Comparison of ENCODE assay signal across 1 cellular context in the genomic region with DNA sequence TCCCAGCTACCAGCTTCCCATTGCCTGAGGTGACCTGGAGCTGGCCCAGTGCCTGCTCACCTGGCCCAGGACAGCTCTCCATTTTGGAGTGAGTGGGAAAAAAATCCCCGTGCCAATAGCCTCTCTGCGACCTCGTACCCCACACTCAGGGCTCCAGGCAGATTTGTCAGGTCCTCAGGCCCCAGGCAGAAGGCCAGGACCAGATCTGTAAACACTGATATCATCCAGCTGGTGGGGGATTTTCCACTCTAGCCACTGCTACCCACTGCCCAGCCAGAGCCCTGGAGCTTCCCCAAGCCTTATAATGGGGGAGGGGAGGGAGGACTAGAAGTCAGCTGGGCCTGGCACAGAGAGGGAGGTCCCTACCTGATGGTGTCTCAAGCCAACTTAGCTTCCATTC.
TF ChIP-seq lines count a peak whose summit lies in the region.

No MANE protein-coding gene starts in this region.

TF ChIP-seq in HepG2, 621 proteins besides CTCF, POLR2A, EP300 and RAD21 (continued from another document):
- TF ChIP-seq ZNF383 (CRISPR knock-in tag; IDR thresholded peaks at IDR 0.05; ENCODE audit: borderline replicate concordance) (no peak), ZMAT3 (CRISPR knock-in tag; conservative IDR thresholded peaks at IDR 0.05) (0 out of 2 replicates have a peak, but pooled peaks have one; percentile 31), SRY (CRISPR knock-in tag; IDR thresholded peaks at IDR 0.05) (no peak), ONECUT2 (CRISPR knock-in tag; IDR thresholded peaks at IDR 0.05) (no peak), SAP130 (CRISPR knock-in tag; IDR thresholded peaks at IDR 0.05; ENCODE audit: low read depth) (no peak), ZNF605 (CRISPR knock-in tag; IDR thresholded peaks at IDR 0.05) (0 out of 2 replicates have a peak, but pooled peaks have one; percentile 9), ZNF615 (CRISPR knock-in tag; IDR thresholded peaks at IDR 0.05; ENCODE audit: borderline replicate concordance) (no peak; the same call in 1 of the 2 replicates), HNRNPL (IDR thresholded peaks at IDR 0.05; ENCODE audit: low read depth, low read length) (0 out of 2 replicates have a peak, but pooled peaks have one; percentile 72), FOXO1 (CRISPR knock-in tag; IDR thresholded peaks at IDR 0.05) (peak; percentile 48; the same call in 1 of the 2 replicates), FOXA3 (CRISPR knock-in tag; IDR thresholded peaks at IDR 0.05) (peak; percentile 17; the same call in 1 of the 2 replicates), THAP11 (CRISPR knock-in tag; IDR thresholded peaks at IDR 0.05) (no peak), RXRB (CRISPR knock-in tag; IDR thresholded peaks at IDR 0.05; ENCODE audit: borderline replicate concordance) (peak; percentile 14; the same call in 1 of the 2 replicates), ZNF331 (CRISPR knock-in tag; IDR thresholded peaks at IDR 0.05) (peak; percentile 28; the same call in 1 of the 2 replicates), SOX13 (IDR thresholded peaks at IDR 0.05) (no peak), SOX13 (CRISPR knock-in tag; conservative IDR thresholded peaks at IDR 0.05 in 1 of 2, IDR thresholded peaks at IDR 0.05 in 1 of 2) (peak in 1 of 2 experiments; percentile 46; a peak in 1 of 4 replicates), PHF8 (CRISPR knock-in tag; IDR thresholded peaks at IDR 0.05) (peak; percentile 19; the same call in 1 of the 2 replicates), ZNF777 (CRISPR knock-in tag; IDR thresholded peaks at IDR 0.05) (0 out of 2 replicates have a peak, but pooled peaks have one; percentile 31), FOXA1 (IDR thresholded peaks at IDR 0.05) (no peak), FOXA1 (CRISPR knock-in tag; IDR thresholded peaks at IDR 0.05) (peak; percentile 80), MAF1 (CRISPR knock-in tag; IDR thresholded peaks at IDR 0.05; ENCODE audit: borderline replicate concordance) (peak; percentile 64; the same call in 1 of the 2 replicates), KAT8 (CRISPR knock-in tag; IDR thresholded peaks at IDR 0.05) (0 out of 2 replicates have a peak, but pooled peaks have one; percentile 41), ZNF317 (CRISPR knock-in tag; IDR thresholded peaks at IDR 0.05) (no peak)
- TF ChIP-seq, protein P1, sequence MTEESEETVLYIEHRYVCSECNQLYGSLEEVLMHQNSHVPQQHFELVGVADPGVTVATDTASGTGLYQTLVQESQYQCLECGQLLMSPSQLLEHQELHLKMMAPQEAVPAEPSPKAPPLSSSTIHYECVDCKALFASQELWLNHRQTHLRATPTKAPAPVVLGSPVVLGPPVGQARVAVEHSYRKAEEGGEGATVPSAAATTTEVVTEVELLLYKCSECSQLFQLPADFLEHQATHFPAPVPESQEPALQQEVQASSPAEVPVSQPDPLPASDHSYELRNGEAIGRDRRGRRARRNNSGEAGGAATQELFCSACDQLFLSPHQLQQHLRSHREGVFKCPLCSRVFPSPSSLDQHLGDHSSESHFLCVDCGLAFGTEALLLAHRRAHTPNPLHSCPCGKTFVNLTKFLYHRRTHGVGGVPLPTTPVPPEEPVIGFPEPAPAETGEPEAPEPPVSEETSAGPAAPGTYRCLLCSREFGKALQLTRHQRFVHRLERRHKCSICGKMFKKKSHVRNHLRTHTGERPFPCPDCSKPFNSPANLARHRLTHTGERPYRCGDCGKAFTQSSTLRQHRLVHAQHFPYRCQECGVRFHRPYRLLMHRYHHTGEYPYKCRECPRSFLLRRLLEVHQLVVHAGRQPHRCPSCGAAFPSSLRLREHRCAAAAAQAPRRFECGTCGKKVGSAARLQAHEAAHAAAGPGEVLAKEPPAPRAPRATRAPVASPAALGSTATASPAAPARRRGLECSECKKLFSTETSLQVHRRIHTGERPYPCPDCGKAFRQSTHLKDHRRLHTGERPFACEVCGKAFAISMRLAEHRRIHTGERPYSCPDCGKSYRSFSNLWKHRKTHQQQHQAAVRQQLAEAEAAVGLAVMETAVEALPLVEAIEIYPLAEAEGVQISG (CRISPR knock-in tag; IDR thresholded peaks at IDR 0.05): peak; percentile 20; the same call in 1 of the 2 replicates
- TF ChIP-seq, protein P2, sequence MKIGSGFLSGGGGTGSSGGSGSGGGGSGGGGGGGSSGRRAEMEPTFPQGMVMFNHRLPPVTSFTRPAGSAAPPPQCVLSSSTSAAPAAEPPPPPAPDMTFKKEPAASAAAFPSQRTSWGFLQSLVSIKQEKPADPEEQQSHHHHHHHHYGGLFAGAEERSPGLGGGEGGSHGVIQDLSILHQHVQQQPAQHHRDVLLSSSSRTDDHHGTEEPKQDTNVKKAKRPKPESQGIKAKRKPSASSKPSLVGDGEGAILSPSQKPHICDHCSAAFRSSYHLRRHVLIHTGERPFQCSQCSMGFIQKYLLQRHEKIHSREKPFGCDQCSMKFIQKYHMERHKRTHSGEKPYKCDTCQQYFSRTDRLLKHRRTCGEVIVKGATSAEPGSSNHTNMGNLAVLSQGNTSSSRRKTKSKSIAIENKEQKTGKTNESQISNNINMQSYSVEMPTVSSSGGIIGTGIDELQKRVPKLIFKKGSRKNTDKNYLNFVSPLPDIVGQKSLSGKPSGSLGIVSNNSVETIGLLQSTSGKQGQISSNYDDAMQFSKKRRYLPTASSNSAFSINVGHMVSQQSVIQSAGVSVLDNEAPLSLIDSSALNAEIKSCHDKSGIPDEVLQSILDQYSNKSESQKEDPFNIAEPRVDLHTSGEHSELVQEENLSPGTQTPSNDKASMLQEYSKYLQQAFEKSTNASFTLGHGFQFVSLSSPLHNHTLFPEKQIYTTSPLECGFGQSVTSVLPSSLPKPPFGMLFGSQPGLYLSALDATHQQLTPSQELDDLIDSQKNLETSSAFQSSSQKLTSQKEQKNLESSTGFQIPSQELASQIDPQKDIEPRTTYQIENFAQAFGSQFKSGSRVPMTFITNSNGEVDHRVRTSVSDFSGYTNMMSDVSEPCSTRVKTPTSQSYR (CRISPR knock-in tag; IDR thresholded peaks at IDR 0.05; ENCODE audit: borderline replicate concordance): peak; percentile 69; the same call in 1 of the 2 replicates
- TF ChIP-seq, protein P3, sequence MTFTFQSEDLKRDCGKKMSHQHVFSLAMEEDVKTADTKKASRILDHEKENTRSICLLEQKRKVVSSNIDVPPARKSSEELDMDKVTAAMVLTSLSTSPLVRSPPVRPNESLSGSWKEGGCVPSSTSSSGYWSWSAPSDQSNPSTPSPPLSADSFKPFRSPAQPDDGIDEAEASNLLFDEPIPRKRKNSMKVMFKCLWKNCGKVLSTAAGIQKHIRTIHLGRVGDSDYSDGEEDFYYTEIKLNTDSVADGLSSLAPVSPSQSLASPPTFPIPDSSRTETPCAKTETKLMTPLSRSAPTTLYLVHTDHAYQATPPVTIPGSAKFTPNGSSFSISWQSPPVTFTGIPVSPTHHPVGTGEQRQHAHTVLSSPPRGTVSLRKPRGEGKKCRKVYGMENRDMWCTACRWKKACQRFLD (CRISPR knock-in tag; IDR thresholded peaks at IDR 0.05; ENCODE audit: borderline replicate concordance): 0 out of 2 replicates have a peak, but pooled peaks have one; percentile 13
